18 cellular contexts compared by ENCODE assay signal in the genomic region with DNA sequence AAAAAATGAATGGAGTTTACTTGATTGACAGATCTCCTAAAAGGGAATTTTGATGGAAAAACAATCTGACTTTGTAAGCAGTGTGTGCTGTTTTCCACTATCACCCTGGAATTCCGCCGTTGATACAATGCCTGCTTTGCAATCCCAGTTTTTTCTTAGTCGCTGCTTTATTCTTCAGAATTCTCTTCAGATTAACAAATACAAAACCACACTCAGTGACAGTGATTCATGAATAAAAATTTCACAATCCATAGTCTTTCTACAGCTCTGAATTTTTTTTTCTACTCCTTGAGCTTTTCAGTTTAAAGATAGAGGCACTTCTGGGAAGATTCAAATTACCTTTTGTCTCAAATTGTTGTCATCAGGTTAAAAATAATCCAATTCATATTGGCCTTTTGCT. TPM values are rescaled to one million over a fixed set of nuclear protein-coding genes. Genes with fewer than 3 reads are reported as not detected.
DNase-seq lines count a peak whose midpoint lies in the region; FAIRE-seq and TF ChIP-seq lines count a peak whose summit lies in the region.
"Had no signal": no experiment of that assay in that cellular context is flagged by ENCODE, and none has a peak within 500 bp of the region (broad histone marks: within the 10 kb centered on the region; RNA-seq: fewer than 3 reads in every experiment).

No MANE protein-coding gene starts in this region.

- TF ChIP-seq POLR2A in H54 (IDR thresholded peaks at IDR 0.05; ENCODE audit: low read depth, low read length) = no peak

- no peak overlapping the region for H2BK5ac ChIP-seq in neuronal stem cell (ENCODE audit: low read length)

- H3K9ac ChIP-seq in adipocyte (ENCODE audit: low read length) (no peak overlapping the region), neuronal stem cell (ENCODE audit: low read depth, low read length, poor library complexity) (no peak overlapping the region)

- peaks cover 3% of the 10 kb centered on the region for H3K9me3 Mint-ChIP-seq in activated T-cell treated with anti-CD3 and anti-CD28 coated beads, Interleukin-2, amount 50 U/mL, for 24 hours
- H3K9me3 Mint-ChIP-seq: activated CD4-positive, alpha-beta memory T cell treated with anti-CD3 and anti-CD28 coated beads for 36 hours; activated T-cell treated with anti-CD3 and anti-CD28 coated beads, Interleukin-2, amount 50 U/mL, for 72 hours; stimulated activated memory B cell treated with anti-CD40 and anti-IgM and Interleukin-4, amounts not matched to agents 10 μg/mL and 1 μg/mL and 100 μg/mL, for 72 hours had no signal

- no peak overlapping the region for H3K18ac ChIP-seq in neuronal stem cell (ENCODE audit: low read length)

- H3K27ac ChIP-seq in neuronal stem cell (replicated peaks; ENCODE audit: low read length) = no peak overlapping the region
- H3K27ac ChIP-seq: C4-2B, transverse colon had no signal

- H3K4ac ChIP-seq in neuronal stem cell (ENCODE audit: low read length) = no peak overlapping the region

- no peak overlapping the region for H3K4me3 Mint-ChIP-seq in activated T-cell treated with anti-CD3 and anti-CD28 coated beads, Interleukin-2, amount 50 U/mL, for 24 hours
- H3K4me3 Mint-ChIP-seq: activated CD4-positive, alpha-beta memory T cell treated with anti-CD3 and anti-CD28 coated beads for 36 hours; activated naive CD8-positive, alpha-beta T cell treated with anti-CD3 and anti-CD28 coated beads for 36 hours; activated T-cell treated with anti-CD3 and anti-CD28 coated beads, Interleukin-2, amount 50 U/mL, for 72 hours; stimulated activated memory B cell treated with anti-CD40 and anti-IgM and Interleukin-4, amounts not matched to agents 10 μg/mL and 1 μg/mL and 100 μg/mL, for 72 hours had no signal

- FAIRE-seq in H54 (lab: Jason Lieb, UNC) = peak; percentile 62
- FAIRE-seq: H1 had no signal

- no peaks in the 10 kb centered on the region for H3K27me3 Mint-ChIP-seq in activated T-cell treated with anti-CD3 and anti-CD28 coated beads, Interleukin-2, amount 50 U/mL, for 24 hours
- H3K27me3 Mint-ChIP-seq: activated CD4-positive, alpha-beta memory T cell treated with anti-CD3 and anti-CD28 coated beads for 36 hours; activated naive CD8-positive, alpha-beta T cell treated with anti-CD3 and anti-CD28 coated beads for 36 hours; stimulated activated memory B cell treated with anti-CD40 and anti-IgM and Interleukin-4, amounts not matched to agents 10 μg/mL and 1 μg/mL and 100 μg/mL, for 72 hours had no signal

- no peak overlapping the region for H3K4me2 ChIP-seq in neuronal stem cell (ENCODE audit: insufficient read depth, low read length, poor library complexity, severe bottlenecking)

- H3K23ac ChIP-seq in neuronal stem cell (ENCODE audit: low read depth, low read length, poor library complexity) = no peak overlapping the region

- H3K27me3 ChIP-seq in adipocyte (replicated peaks; ENCODE audit: control insufficient read depth, insufficient read depth, low read length) = no peaks in the 10 kb centered on the region
- no peaks in the 10 kb centered on the region for H3K27me3 ChIP-seq in neuronal stem cell (ENCODE audit: control insufficient read depth in 3 of 3, insufficient read depth in 3 of 3, low read depth in 1 of 3, low read length in 3 of 3)
- H3K27me3 ChIP-seq: transverse colon had no signal

- DNase-seq in H54 (ENCODE audit: insufficient read length, low spot score) = no peak
- peak; percentile 82 for DNase-seq in adipocyte (ENCODE audit: low read depth)
- peak; percentile 88 for DNase-seq in fibroblast of peridontal ligament (ENCODE audit: extremely low read depth)
- peak; percentile 61 for DNase-seq in renal cortical epithelial cell (ENCODE audit: low read depth)
- no peak for DNase-seq in activated T-cell treated with anti-CD3 and anti-CD28 coated beads, Interleukin-2, amount 50 U/mL, for 24 hours
- no peak for DNase-seq in HUDEP-2 (lab: John Stamatoyannopoulos, UW; ENCODE audit: unreplicated experiment in 76 of 76)
- no peak for DNase-seq in neuronal stem cell (ENCODE audit: low spot score)
- DNase-seq: activated CD4-positive, alpha-beta memory T cell treated with anti-CD3 and anti-CD28 coated beads for 36 hours; activated naive CD8-positive, alpha-beta T cell treated with anti-CD3 and anti-CD28 coated beads for 36 hours; activated T-cell treated with anti-CD3 and anti-CD28 coated beads, Interleukin-2, amount 50 U/mL, for 72 hours; cerebellar nuclear complex; DMS 273 treated with DMSO at 0.1 percent for 48 hours; glutamatergic neuron; RPMI8226; transverse colon had no signal

- H4K91ac ChIP-seq in neuronal stem cell (ENCODE audit: low read depth, low read length, poor library complexity) = no peak overlapping the region

- H2AFZ ChIP-seq in neuronal stem cell (ENCODE audit: low read length) = no peak overlapping the region

- H3K79me1 ChIP-seq in neuronal stem cell (ENCODE audit: low read depth, low read length) = no peaks in the 10 kb centered on the region

- H3K14ac ChIP-seq in neuronal stem cell (ENCODE audit: low read length) = no peak overlapping the region

- WGBS in neuronal stem cell (ENCODE audit: extremely low coverage in 2 of 2, insufficient read length in 2 of 2, insufficient replicate concordance in 1 of 2), 2 donors = no CpG with 5 or more reads among the region's 3 CpGs

- no peak overlapping the region for H2BK15ac ChIP-seq in neuronal stem cell (ENCODE audit: low read length)

- H3K4me1 Mint-ChIP-seq in activated T-cell treated with anti-CD3 and anti-CD28 coated beads, Interleukin-2, amount 50 U/mL, for 24 hours (ENCODE audit: low read depth) = no peaks in the 10 kb centered on the region
- H3K4me1 Mint-ChIP-seq: activated naive CD8-positive, alpha-beta T cell treated with anti-CD3 and anti-CD28 coated beads for 36 hours; stimulated activated memory B cell treated with anti-CD40 and anti-IgM and Interleukin-4, amounts not matched to agents 10 μg/mL and 1 μg/mL and 100 μg/mL, for 72 hours had no signal

- no peak overlapping the region for H4K8ac ChIP-seq in neuronal stem cell (ENCODE audit: low read depth, low read length)

- H3K4me3 ChIP-seq in adipocyte (ENCODE audit: low read length) (peak overlapping the region; percentile 13), neuronal stem cell (ENCODE audit: low read length in 2 of 2) (no peak overlapping the region)
- H3K4me3 ChIP-seq: transverse colon had no signal

- H3K4me1 ChIP-seq in adipocyte (ENCODE audit: control insufficient read depth, insufficient read depth, low read length) = peaks cover 22% of the 10 kb centered on the region
- H3K4me1 ChIP-seq in neuronal stem cell (ENCODE audit: control insufficient read depth in 2 of 2, insufficient read depth in 1 of 2, low read depth in 1 of 2, low read length in 2 of 2) = peaks cover 4 to 22% of the 10 kb centered on the region in 2 donors
- H3K4me1 ChIP-seq: transverse colon had no signal

- H2AK5ac ChIP-seq in neuronal stem cell (ENCODE audit: low read depth, low read length) = no peak overlapping the region

- no peak overlapping the region for H3K27ac Mint-ChIP-seq in activated T-cell treated with anti-CD3 and anti-CD28 coated beads, Interleukin-2, amount 50 U/mL, for 24 hours
- H3K27ac Mint-ChIP-seq: activated CD4-positive, alpha-beta memory T cell treated with anti-CD3 and anti-CD28 coated beads for 36 hours; activated naive CD8-positive, alpha-beta T cell treated with anti-CD3 and anti-CD28 coated beads for 36 hours; activated T-cell treated with anti-CD3 and anti-CD28 coated beads, Interleukin-2, amount 50 U/mL, for 72 hours; stimulated activated memory B cell treated with anti-CD40 and anti-IgM and Interleukin-4, amounts not matched to agents 10 μg/mL and 1 μg/mL and 100 μg/mL, for 72 hours had no signal

- H3K36me3 Mint-ChIP-seq in activated T-cell treated with anti-CD3 and anti-CD28 coated beads, Interleukin-2, amount 50 U/mL, for 24 hours (ENCODE audit: low read depth) = no peaks in the 10 kb centered on the region
- H3K36me3 Mint-ChIP-seq: activated CD4-positive, alpha-beta memory T cell treated with anti-CD3 and anti-CD28 coated beads for 36 hours; activated naive CD8-positive, alpha-beta T cell treated with anti-CD3 and anti-CD28 coated beads for 36 hours; stimulated activated memory B cell treated with anti-CD40 and anti-IgM and Interleukin-4, amounts not matched to agents 10 μg/mL and 1 μg/mL and 100 μg/mL, for 72 hours had no signal

- no peaks in the 10 kb centered on the region for H3K36me3 ChIP-seq in adipocyte (ENCODE audit: control insufficient read depth, insufficient read depth, low read length, severe bottlenecking)
- no peaks in the 10 kb centered on the region for H3K36me3 ChIP-seq in neuronal stem cell (replicated peaks in 1 of 2; ENCODE audit: control insufficient read depth in 2 of 2, insufficient read depth in 2 of 2, low read length in 2 of 2)
- H3K36me3 ChIP-seq: transverse colon had no signal

- H3K9me3 ChIP-seq in adipocyte (ENCODE audit: control insufficient read depth, low read length) = no peaks in the 10 kb centered on the region
- no peaks in the 10 kb centered on the region for H3K9me3 ChIP-seq in neuronal stem cell (replicated peaks in 1 of 2; ENCODE audit: control insufficient read depth in 2 of 2, insufficient read depth in 1 of 2, low read depth in 1 of 2, low read length in 2 of 2)
- H3K9me3 ChIP-seq: transverse colon had no signal

- no peak overlapping the region for H2BK120ac ChIP-seq in neuronal stem cell (ENCODE audit: low read depth, low read length)

- no peak overlapping the region for H2BK12ac ChIP-seq in neuronal stem cell (ENCODE audit: low read length)

RNA-seq across cellular contexts. Expression of gene KITLG, which starts 44.6 kb away (rescaled TPM):
- 37.3 and 189 TPM in 2 replicates for total RNA-seq in renal cortical epithelial cell
- polyA plus RNA-seq in neuronal stem cell (2013, experiment 1 of 2) = 2.4 TPM
- polyA plus RNA-seq in neuronal stem cell (2013, experiment 2 of 2) = 2.3 TPM

Comparison
In these comparisons a context has a peak if more than half of its experiments do, and no peak if none do; other contexts are left out.
1. DNase-seq: peak in adipocyte (single experiment), fibroblast of peridontal ligament (single experiment) and renal cortical epithelial cell (single experiment); none in H54 (single experiment), activated T-cell treated with anti-CD3 and anti-CD28 coated beads, Interleukin-2, amount 50 U/mL, for 24 hours (single experiment), HUDEP-2 (0 of 76) and neuronal stem cell (single experiment).